In genomic region chr15:70098461-70099166, GRCh38 we compare ENCODE assay signal across 1 cellular context.
TF ChIP-seq lines count a peak whose summit lies in the region.

No MANE protein-coding gene starts in this region.

TF ChIP-seq in HepG2, 621 proteins besides CTCF, POLR2A, EP300 and RAD21 (continued from another document and continues in another):
- TF ChIP-seq HOMEZ (CRISPR knock-in tag; IDR thresholded peaks at IDR 0.05; ENCODE audit: low read depth) (no peak), SIN3A (IDR thresholded peaks at IDR 0.05; ENCODE audit: borderline replicate concordance, low read depth, low read length) (no peak), ZNF337 (CRISPR knock-in tag; IDR thresholded peaks at IDR 0.05; ENCODE audit: borderline replicate concordance, low read depth) (no peak), PHB2 (IDR thresholded peaks at IDR 0.05; ENCODE audit: partially characterized antibody) (no peak), TRIM22 (IDR thresholded peaks at IDR 0.05) (no peak), ZNF318 (CRISPR knock-in tag; IDR thresholded peaks at IDR 0.05) (no peak), SIX4 (CRISPR knock-in tag; IDR thresholded peaks at IDR 0.05) (no peak), GATAD2A (CRISPR knock-in tag; IDR thresholded peaks at IDR 0.05) (no peak), ZC3H4 (CRISPR knock-in tag; IDR thresholded peaks at IDR 0.05; ENCODE audit: borderline replicate concordance) (peak; percentile 66; the same call in 1 of the 2 replicates), CREB1 (IDR thresholded peaks at IDR 0.05) (no peak), CREB1 (CRISPR knock-in tag; IDR thresholded peaks at IDR 0.05) (no peak; the same call in 1 of the 2 replicates), HOXD1 (CRISPR knock-in tag; IDR thresholded peaks at IDR 0.05) (no peak), ZNF230 (CRISPR knock-in tag; IDR thresholded peaks at IDR 0.05) (no peak), XRCC5 (optimal IDR thresholded peaks at IDR 0.05; ENCODE audit: low read length) (no peak), HNRNPL (IDR thresholded peaks at IDR 0.05; ENCODE audit: low read depth, low read length) (0 out of 2 replicates have a peak, but pooled peaks have one; percentile 35), KDM3A (CRISPR knock-in tag; IDR thresholded peaks at IDR 0.05; ENCODE audit: low read depth) (no peak), ZNF550 (CRISPR knock-in tag; IDR thresholded peaks at IDR 0.05; ENCODE audit: borderline replicate concordance) (no peak), GTF3A (CRISPR knock-in tag; conservative IDR thresholded peaks at IDR 0.05) (no peak), PREB (CRISPR knock-in tag; IDR thresholded peaks at IDR 0.05) (no peak), THYN1 (CRISPR knock-in tag; IDR thresholded peaks at IDR 0.05; ENCODE audit: borderline replicate concordance, low read depth) (no peak), ZNF790 (CRISPR knock-in tag; IDR thresholded peaks at IDR 0.05; ENCODE audit: borderline replicate concordance) (no peak), ZNF564 (CRISPR knock-in tag; IDR thresholded peaks at IDR 0.05) (0 out of 2 replicates have a peak, but pooled peaks have one; percentile 23), ZNF207 (IDR thresholded peaks at IDR 0.05; ENCODE audit: borderline replicate concordance) (no peak), ZNF136 (CRISPR knock-in tag; IDR thresholded peaks at IDR 0.05; ENCODE audit: low read depth) (no peak), ONECUT2 (CRISPR knock-in tag; IDR thresholded peaks at IDR 0.05) (no peak), FOXA3 (CRISPR knock-in tag; IDR thresholded peaks at IDR 0.05) (peak; percentile 60), ETV6 (CRISPR knock-in tag; conservative IDR thresholded peaks at IDR 0.05) (no peak), MED13 (CRISPR knock-in tag; IDR thresholded peaks at IDR 0.05) (no peak)
- TF ChIP-seq, protein P1, sequence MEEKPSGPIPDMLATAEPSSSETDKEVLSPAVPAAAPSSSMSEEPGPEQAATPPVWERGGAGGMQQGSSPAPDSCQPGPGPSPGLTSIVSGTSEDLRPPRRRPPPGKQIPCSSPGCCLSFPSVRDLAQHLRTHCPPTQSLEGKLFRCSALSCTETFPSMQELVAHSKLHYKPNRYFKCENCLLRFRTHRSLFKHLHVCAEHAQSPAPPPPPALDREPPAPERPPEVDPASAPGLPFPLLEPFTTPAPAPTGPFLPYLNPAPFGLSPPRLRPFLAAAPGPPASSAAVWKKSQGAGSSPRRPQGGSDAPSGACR (CRISPR knock-in tag; IDR thresholded peaks at IDR 0.05) = no peak
- TF ChIP-seq, protein P2, sequence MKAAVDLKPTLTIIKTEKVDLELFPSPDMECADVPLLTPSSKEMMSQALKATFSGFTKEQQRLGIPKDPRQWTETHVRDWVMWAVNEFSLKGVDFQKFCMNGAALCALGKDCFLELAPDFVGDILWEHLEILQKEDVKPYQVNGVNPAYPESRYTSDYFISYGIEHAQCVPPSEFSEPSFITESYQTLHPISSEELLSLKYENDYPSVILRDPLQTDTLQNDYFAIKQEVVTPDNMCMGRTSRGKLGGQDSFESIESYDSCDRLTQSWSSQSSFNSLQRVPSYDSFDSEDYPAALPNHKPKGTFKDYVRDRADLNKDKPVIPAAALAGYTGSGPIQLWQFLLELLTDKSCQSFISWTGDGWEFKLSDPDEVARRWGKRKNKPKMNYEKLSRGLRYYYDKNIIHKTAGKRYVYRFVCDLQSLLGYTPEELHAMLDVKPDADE (CRISPR knock-in tag; IDR thresholded peaks at IDR 0.05) = 0 out of 2 replicates have a peak, but pooled peaks have one; percentile 64
- TF ChIP-seq, protein P3, sequence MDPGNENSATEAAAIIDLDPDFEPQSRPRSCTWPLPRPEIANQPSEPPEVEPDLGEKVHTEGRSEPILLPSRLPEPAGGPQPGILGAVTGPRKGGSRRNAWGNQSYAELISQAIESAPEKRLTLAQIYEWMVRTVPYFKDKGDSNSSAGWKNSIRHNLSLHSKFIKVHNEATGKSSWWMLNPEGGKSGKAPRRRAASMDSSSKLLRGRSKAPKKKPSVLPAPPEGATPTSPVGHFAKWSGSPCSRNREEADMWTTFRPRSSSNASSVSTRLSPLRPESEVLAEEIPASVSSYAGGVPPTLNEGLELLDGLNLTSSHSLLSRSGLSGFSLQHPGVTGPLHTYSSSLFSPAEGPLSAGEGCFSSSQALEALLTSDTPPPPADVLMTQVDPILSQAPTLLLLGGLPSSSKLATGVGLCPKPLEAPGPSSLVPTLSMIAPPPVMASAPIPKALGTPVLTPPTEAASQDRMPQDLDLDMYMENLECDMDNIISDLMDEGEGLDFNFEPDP (CRISPR knock-in tag; conservative IDR thresholded peaks at IDR 0.05) = no peak
- TF ChIP-seq, protein P4, sequence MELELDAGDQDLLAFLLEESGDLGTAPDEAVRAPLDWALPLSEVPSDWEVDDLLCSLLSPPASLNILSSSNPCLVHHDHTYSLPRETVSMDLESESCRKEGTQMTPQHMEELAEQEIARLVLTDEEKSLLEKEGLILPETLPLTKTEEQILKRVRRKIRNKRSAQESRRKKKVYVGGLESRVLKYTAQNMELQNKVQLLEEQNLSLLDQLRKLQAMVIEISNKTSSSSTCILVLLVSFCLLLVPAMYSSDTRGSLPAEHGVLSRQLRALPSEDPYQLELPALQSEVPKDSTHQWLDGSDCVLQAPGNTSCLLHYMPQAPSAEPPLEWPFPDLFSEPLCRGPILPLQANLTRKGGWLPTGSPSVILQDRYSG (CRISPR knock-in tag; IDR thresholded peaks at IDR 0.05) = no peak
- TF ChIP-seq, protein P5, sequence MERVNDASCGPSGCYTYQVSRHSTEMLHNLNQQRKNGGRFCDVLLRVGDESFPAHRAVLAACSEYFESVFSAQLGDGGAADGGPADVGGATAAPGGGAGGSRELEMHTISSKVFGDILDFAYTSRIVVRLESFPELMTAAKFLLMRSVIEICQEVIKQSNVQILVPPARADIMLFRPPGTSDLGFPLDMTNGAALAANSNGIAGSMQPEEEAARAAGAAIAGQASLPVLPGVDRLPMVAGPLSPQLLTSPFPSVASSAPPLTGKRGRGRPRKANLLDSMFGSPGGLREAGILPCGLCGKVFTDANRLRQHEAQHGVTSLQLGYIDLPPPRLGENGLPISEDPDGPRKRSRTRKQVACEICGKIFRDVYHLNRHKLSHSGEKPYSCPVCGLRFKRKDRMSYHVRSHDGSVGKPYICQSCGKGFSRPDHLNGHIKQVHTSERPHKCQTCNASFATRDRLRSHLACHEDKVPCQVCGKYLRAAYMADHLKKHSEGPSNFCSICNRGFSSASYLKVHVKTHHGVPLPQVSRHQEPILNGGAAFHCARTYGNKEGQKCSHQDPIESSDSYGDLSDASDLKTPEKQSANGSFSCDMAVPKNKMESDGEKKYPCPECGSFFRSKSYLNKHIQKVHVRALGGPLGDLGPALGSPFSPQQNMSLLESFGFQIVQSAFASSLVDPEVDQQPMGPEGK (CRISPR knock-in tag; IDR thresholded peaks at IDR 0.05) = peak; percentile 95
- TF ChIP-seq, protein P6, sequence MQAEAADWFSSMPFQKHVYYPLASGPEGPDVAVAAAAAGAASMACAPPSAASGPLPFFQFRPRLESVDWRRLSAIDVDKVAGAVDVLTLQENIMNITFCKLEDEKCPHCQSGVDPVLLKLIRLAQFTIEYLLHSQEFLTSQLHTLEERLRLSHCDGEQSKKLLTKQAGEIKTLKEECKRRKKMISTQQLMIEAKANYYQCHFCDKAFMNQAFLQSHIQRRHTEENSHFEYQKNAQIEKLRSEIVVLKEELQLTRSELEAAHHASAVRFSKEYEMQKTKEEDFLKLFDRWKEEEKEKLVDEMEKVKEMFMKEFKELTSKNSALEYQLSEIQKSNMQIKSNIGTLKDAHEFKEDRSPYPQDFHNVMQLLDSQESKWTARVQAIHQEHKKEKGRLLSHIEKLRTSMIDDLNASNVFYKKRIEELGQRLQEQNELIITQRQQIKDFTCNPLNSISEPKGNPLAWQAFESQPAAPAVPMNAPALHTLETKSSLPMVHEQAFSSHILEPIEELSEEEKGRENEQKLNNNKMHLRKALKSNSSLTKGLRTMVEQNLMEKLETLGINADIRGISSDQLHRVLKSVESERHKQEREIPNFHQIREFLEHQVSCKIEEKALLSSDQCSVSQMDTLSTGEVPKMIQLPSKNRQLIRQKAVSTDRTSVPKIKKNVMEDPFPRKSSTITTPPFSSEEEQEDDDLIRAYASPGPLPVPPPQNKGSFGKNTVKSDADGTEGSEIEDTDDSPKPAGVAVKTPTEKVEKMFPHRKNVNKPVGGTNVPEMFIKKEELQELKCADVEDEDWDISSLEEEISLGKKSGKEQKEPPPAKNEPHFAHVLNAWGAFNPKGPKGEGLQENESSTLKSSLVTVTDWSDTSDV (CRISPR knock-in tag; IDR thresholded peaks at IDR 0.05) = no peak
- TF ChIP-seq, protein P7, sequence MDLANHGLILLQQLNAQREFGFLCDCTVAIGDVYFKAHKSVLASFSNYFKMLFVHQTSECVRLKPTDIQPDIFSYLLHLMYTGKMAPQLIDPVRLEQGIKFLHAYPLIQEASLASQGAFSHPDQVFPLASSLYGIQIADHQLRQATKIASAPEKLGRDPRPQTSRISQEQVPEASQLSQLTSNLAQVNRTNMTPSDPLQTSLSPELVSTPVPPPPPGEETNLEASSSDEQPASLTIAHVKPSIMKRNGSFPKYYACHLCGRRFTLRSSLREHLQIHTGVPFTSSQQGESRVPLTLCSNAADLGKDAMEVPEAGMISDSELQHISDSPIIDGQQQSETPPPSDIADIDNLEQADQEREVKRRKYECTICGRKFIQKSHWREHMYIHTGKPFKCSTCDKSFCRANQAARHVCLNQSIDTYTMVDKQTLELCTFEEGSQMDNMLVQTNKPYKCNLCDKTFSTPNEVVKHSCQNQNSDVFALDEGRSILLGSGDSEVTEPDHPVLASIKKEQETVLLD (CRISPR knock-in tag; IDR thresholded peaks at IDR 0.05; ENCODE audit: low read depth) = no peak
